Comparison of ENCODE assay signal across 8 cellular contexts in genomic region chrX:111098874-111099273, GRCh38. TPM values are rescaled to one million over a fixed set of nuclear protein-coding genes. Genes with fewer than 3 reads are reported as not detected.
DNase-seq lines count a peak whose midpoint lies in the region; ATAC-seq and TF ChIP-seq lines count a peak whose summit lies in the region.

No MANE protein-coding gene starts in this region.

- DNase-seq in NCI-H1436 (lab: John Stamatoyannopoulos, UW), result peak; percentile 10
- no peak for DNase-seq in NCI-H1436 treated with DMSO at 0.1 percent for 48 hours (lab: John Stamatoyannopoulos, UW)
- DNase-seq in NCI-H82 (lab: John Stamatoyannopoulos, UW), result peak; percentile 76
- DNase-seq in activated T-cell treated with anti-CD3 and anti-CD28 coated beads, Interleukin-2, amount 50 U/mL, for 4 hours, result peak; percentile 63
- DNase-seq in fibroblast of the conjunctiva (ENCODE audit: low read depth), result peak; percentile 3
- DNase-seq in progenitor cell of endocrine pancreas (ENCODE audit: low spot score, unreplicated experiment), result peak; percentile 73
- no peak for DNase-seq in omental fat pad (ENCODE audit: low spot score)

- H3K27me3 Mint-ChIP-seq in activated T-cell treated with anti-CD3 and anti-CD28 coated beads, Interleukin-2, amount 50 U/mL, for 4 hours (ENCODE audit: low read depth), result peaks cover 11% of the 10 kb centered on the region
- H3K27me3 Mint-ChIP-seq in progenitor cell of endocrine pancreas, result peaks cover 25% of the 10 kb centered on the region

- H3K4me3 Mint-ChIP-seq in activated T-cell treated with anti-CD3 and anti-CD28 coated beads, Interleukin-2, amount 50 U/mL, for 4 hours, result no peak overlapping the region
- H3K4me3 Mint-ChIP-seq in progenitor cell of endocrine pancreas (ENCODE audit: low read depth), result no peak overlapping the region

- H3K4me1 Mint-ChIP-seq in activated T-cell treated with anti-CD3 and anti-CD28 coated beads, Interleukin-2, amount 50 U/mL, for 4 hours (ENCODE audit: low read depth), result peaks cover 17% of the 10 kb centered on the region
- H3K4me1 Mint-ChIP-seq in progenitor cell of endocrine pancreas (ENCODE audit: low read depth), result peaks cover 11% of the 10 kb centered on the region

- no peaks in the 10 kb centered on the region for H3K36me3 Mint-ChIP-seq in activated T-cell treated with anti-CD3 and anti-CD28 coated beads, Interleukin-2, amount 50 U/mL, for 4 hours (ENCODE audit: insufficient read depth)
- H3K36me3 Mint-ChIP-seq in progenitor cell of endocrine pancreas (ENCODE audit: insufficient read depth), result no peaks in the 10 kb centered on the region

- TF ChIP-seq CTCF in progenitor cell of endocrine pancreas (IDR thresholded peaks at IDR 0.05; ENCODE audit: unreplicated experiment) (peak; percentile 88), omental fat pad (IDR thresholded peaks at IDR 0.05) (no peak)

- H3K27ac Mint-ChIP-seq in progenitor cell of endocrine pancreas, result no peak overlapping the region

- ATAC-seq in HG02623 (IDR thresholded peaks at IDR 0.05; ENCODE audit: unreplicated experiment) (peak; percentile 45), omental fat pad (ENCODE audit: low FRiP score) (no peak)
- peak; percentile 55 to 66 for ATAC-seq in activated T-cell treated with anti-CD3 and anti-CD28 coated beads, Interleukin-2, amount 50 U/mL, for 4 hours

- H3K9me3 Mint-ChIP-seq in activated T-cell treated with anti-CD3 and anti-CD28 coated beads, Interleukin-2, amount 50 U/mL, for 4 hours, result no peaks in the 10 kb centered on the region
- H3K9me3 Mint-ChIP-seq in progenitor cell of endocrine pancreas (ENCODE audit: low read depth), result no peaks in the 10 kb centered on the region

RNA-seq across cellular contexts. Expression of gene PAK3, which starts 2.9 kb away (rescaled TPM):
- total RNA-seq in activated T-cell treated with anti-CD3 and anti-CD28 coated beads, Interleukin-2, amount 50 U/mL, for 4 hours, result under 1 TPM; 0.13 to 0.63 (median 0.30) TPM
- total RNA-seq in progenitor cell of endocrine pancreas (16.8 and 18.4 TPM in 2 replicates), omental fat pad (1 to 10 TPM in 3 of 4 donors, under 1 TPM in 1; 0.72 to 2.7 (median 1.5) TPM)

Comparison
In these comparisons a context has a peak if more than half of its experiments do, and no peak if none do; other contexts are left out.
1. DNase-seq: peak in NCI-H1436 (single experiment), NCI-H82 (single experiment), activated T-cell treated with anti-CD3 and anti-CD28 coated beads, Interleukin-2, amount 50 U/mL, for 4 hours (single experiment), fibroblast of the conjunctiva (single experiment) and progenitor cell of endocrine pancreas (single experiment); none in NCI-H1436 treated with DMSO at 0.1 percent for 48 hours (single experiment) and omental fat pad (single experiment).